Comparison of ENCODE assay signal across 9 cellular contexts in the genomic region with DNA sequence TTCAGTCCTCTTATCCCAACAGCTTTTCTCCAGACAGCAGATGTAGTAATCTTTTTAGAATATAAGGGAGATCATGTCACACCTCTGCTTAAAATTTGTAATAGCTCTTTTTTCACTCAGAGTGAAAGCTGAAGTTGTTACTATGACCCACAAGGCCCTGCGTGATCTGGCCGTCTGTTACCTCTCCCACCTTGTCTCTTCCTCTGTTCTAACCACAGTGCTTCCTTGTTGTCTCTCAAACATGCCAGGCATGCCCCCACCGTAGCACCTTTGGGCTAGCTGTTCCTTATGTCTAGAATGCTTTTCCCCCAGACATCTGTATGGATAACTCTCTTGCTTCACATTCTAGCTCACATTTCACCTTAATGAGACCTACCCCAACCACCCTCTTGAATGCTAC. TPM values are rescaled to one million over a fixed set of nuclear protein-coding genes. Genes with fewer than 3 reads are reported as not detected.
DNase-seq lines count a peak whose midpoint lies in the region; ATAC-seq and TF ChIP-seq lines count a peak whose summit lies in the region.
"Had no signal": no experiment of that assay in that cellular context is flagged by ENCODE, and none has a peak within 500 bp of the region (broad histone marks: within the 10 kb centered on the region; RNA-seq: fewer than 3 reads in every experiment).

No MANE protein-coding gene starts in this region.

- no peaks in the 10 kb centered on the region for H3K27me3 Mint-ChIP-seq in activated CD4-positive, alpha-beta memory T cell treated with anti-CD3 and anti-CD28 coated beads for 36 hours

- H3K9me3 ChIP-seq in thyroid gland = no peaks in the 10 kb centered on the region
- H3K9me3 ChIP-seq: thoracic aorta had no signal

- no peaks in the 10 kb centered on the region for H3K27me3 ChIP-seq in thyroid gland

- H3K27ac ChIP-seq in thyroid gland = no peak overlapping the region
- H3K27ac ChIP-seq: thoracic aorta had no signal

- H3K4me3 ChIP-seq in thyroid gland (replicated peaks in 1 of 3) = no peak overlapping the region
- H3K4me3 ChIP-seq: thoracic aorta had no signal

- no peaks in the 10 kb centered on the region for H3K4me1 ChIP-seq in thyroid gland

- CTCF ChIA-PET in activated CD4-positive, alpha-beta memory T cell treated with anti-CD3 and anti-CD28 coated beads for 36 hours (lab: Charles Lee) = interaction anchor here (0.8 to 2.4 kb wide), 4 partner anchors 10 to 155 kb away, joined by 4 to 20 read pairs (median 6); no protein-coding TSS in a partner anchor

- TF ChIP-seq CTCF in thyroid gland (IDR thresholded peaks at IDR 0.05) = no peak

- H3K36me3 ChIP-seq in thyroid gland = peaks cover 36% of the 10 kb centered on the region in 2 donors

- H3K36me3 Mint-ChIP-seq in activated CD4-positive, alpha-beta memory T cell treated with anti-CD3 and anti-CD28 coated beads for 36 hours = peaks cover 33% of the 10 kb centered on the region

- H3K4me3 Mint-ChIP-seq in activated CD4-positive, alpha-beta memory T cell treated with anti-CD3 and anti-CD28 coated beads for 36 hours = peak overlapping the region; percentile 62

- DNase-seq in activated CD4-positive, alpha-beta memory T cell treated with anti-CD3 and anti-CD28 coated beads for 36 hours = peak; percentile 63
- DNase-seq in stimulated activated CD4-positive, alpha-beta T cell treated with anti-CD3 and anti-CD28 coated beads, Interleukin-12 subunit alpha, Interleukin-12 subunit beta, amount 100 ng/mL, for 4 hours = peak; percentile 20
- no peak for DNase-seq in NCI-H2029 treated with DMSO at 0.1 percent for 48 hours (lab: John Stamatoyannopoulos, UW)
- DNase-seq in thyroid gland = no peak
- no peak for DNase-seq in amniotic stem cell (lab: John Stamatoyannopoulos, UW)

- intact Hi-C loops in activated CD4-positive, alpha-beta memory T cell treated with anti-CD3 and anti-CD28 coated beads for 36 hours (cut with micrococcal nuclease) = no loop called here
- intact Hi-C loops in thyroid gland (cut with DNase I) = no loop called here

- WGBS in thyroid gland, 2 donors = 81 to 84% methylated on average over 3 of the region's 3 CpGs

- H3K9me3 Mint-ChIP-seq in activated CD4-positive, alpha-beta memory T cell treated with anti-CD3 and anti-CD28 coated beads for 36 hours = no peaks in the 10 kb centered on the region

- ATAC-seq in GM18907 (IDR thresholded peaks at IDR 0.05; ENCODE audit: unreplicated experiment) (peak; percentile 51), HG02938 (IDR thresholded peaks at IDR 0.05; ENCODE audit: unreplicated experiment) (peak; percentile 58), HG03097 (IDR thresholded peaks at IDR 0.05; ENCODE audit: low FRiP score, unreplicated experiment) (no peak)

- no peak for TF ChIP-seq POLR2A in thyroid gland (IDR thresholded peaks at IDR 0.05)

- peak overlapping the region; percentile 89 for H3K27ac Mint-ChIP-seq in activated CD4-positive, alpha-beta memory T cell treated with anti-CD3 and anti-CD28 coated beads for 36 hours

- POLR2A ChIA-PET in activated CD4-positive, alpha-beta memory T cell treated with anti-CD3 and anti-CD28 coated beads for 36 hours (lab: Charles Lee) = interaction anchor here (1.2 to 1.4 kb wide), 2 partner anchors 22 to 61 kb away, joined by 3 read pairs; partner anchors contain the start of gene C3AR1

- H3K4me1 Mint-ChIP-seq in activated CD4-positive, alpha-beta memory T cell treated with anti-CD3 and anti-CD28 coated beads for 36 hours (ENCODE audit: low read depth) = peaks cover 49% of the 10 kb centered on the region

RNA-seq across cellular contexts. Expression of gene NECAP1, which starts 6.5 kb away (rescaled TPM):
- 10 to 100 TPM; 29.4 to 32.2 TPM for total RNA-seq in activated CD4-positive, alpha-beta memory T cell treated with anti-CD3 and anti-CD28 coated beads for 36 hours
- 10 to 100 TPM; 32.7 to 45.6 (median 39.5) TPM for total RNA-seq in thyroid gland

RNA-seq across cellular contexts. Expression of gene C3AR1, which starts 22.4 kb away (rescaled TPM):
- under 1 TPM; 0.94 to 0.97 TPM for total RNA-seq in activated CD4-positive, alpha-beta memory T cell treated with anti-CD3 and anti-CD28 coated beads for 36 hours
- 1 to 10 TPM; 2.1 to 4.4 (median 2.9) TPM for total RNA-seq in thyroid gland

RNA-seq across cellular contexts. Expression of gene CLEC4A, which starts 34.8 kb away (rescaled TPM):
- 1 to 10 TPM; 1.2 TPM for total RNA-seq in activated CD4-positive, alpha-beta memory T cell treated with anti-CD3 and anti-CD28 coated beads for 36 hours
- total RNA-seq in thyroid gland = 1 to 10 TPM in 2 of 4 donors, not detected in 2; 2.7 to 3.5 TPM

RNA-seq across cellular contexts. Expression of gene FOXJ2, which starts 56.1 kb away (rescaled TPM):
- total RNA-seq in activated CD4-positive, alpha-beta memory T cell treated with anti-CD3 and anti-CD28 coated beads for 36 hours = 10 to 100 TPM; 16.7 to 17.1 TPM
- total RNA-seq in thyroid gland = 10 to 100 TPM; 14.0 to 18.3 (median 14.9) TPM

Comparison
In these comparisons a context has a peak if more than half of its experiments do, and no peak if none do; other contexts are left out.
1. DNase-seq: peak in activated CD4-positive, alpha-beta memory T cell treated with anti-CD3 and anti-CD28 coated beads for 36 hours (single experiment) and stimulated activated CD4-positive, alpha-beta T cell treated with anti-CD3 and anti-CD28 coated beads, Interleukin-12 subunit alpha, Interleukin-12 subunit beta, amount 100 ng/mL, for 4 hours (single experiment); none in NCI-H2029 treated with DMSO at 0.1 percent for 48 hours (single experiment), thyroid gland (0 of 2) and amniotic stem cell (single experiment).